ENCODE assay signal across 8 cellular contexts in genomic region chr14:34713681-34714319, GRCh38. TPM values are rescaled to one million over a fixed set of nuclear protein-coding genes. Genes with fewer than 3 reads are reported as not detected.
DNase-seq lines count a peak whose midpoint lies in the region; ATAC-seq and TF ChIP-seq lines count a peak whose summit lies in the region.

No MANE protein-coding gene starts in this region.

- peaks cover 33% of the 10 kb centered on the region for H3K4me1 Mint-ChIP-seq in CD8-positive, alpha-beta T cell (ENCODE audit: low read depth)
- peaks cover 18 to 23% of the 10 kb centered on the region in 2 donors for H3K4me1 Mint-ChIP-seq in natural killer cell treated with Interleukin-12 subunit alpha and Interleukin-12 subunit beta and Interleukin-15 and Interleukin-18, amount 100 ng/mL, for 72 hours (ENCODE audit: low read depth in 2 of 2)

- peak; percentile 12 for ATAC-seq in CD8-positive, alpha-beta T cell
- ATAC-seq in GM21381 (IDR thresholded peaks at IDR 0.05; ENCODE audit: unreplicated experiment) (peak; percentile 11), HG03520 (IDR thresholded peaks at IDR 0.05; ENCODE audit: unreplicated experiment) (no peak)
- peak; percentile 7 to 33 for ATAC-seq in natural killer cell treated with Interleukin-12 subunit alpha and Interleukin-12 subunit beta and Interleukin-15 and Interleukin-18, amount 100 ng/mL, for 72 hours

- no peaks in the 10 kb centered on the region for H3K36me3 ChIP-seq in CD8-positive, alpha-beta T cell (ENCODE audit: insufficient read depth, low read length)
- no peaks in the 10 kb centered on the region for H3K36me3 ChIP-seq in thyroid gland

- peak overlapping the region; percentile 90 for H3K27ac Mint-ChIP-seq in CD8-positive, alpha-beta T cell
- H3K27ac Mint-ChIP-seq in natural killer cell treated with Interleukin-12 subunit alpha and Interleukin-12 subunit beta and Interleukin-15 and Interleukin-18, amount 100 ng/mL, for 72 hours, result peak overlapping the region; percentile 68 to 92

- DNase-seq in CD8-positive, alpha-beta T cell, result peak in 4 of 7 experiments; percentile 1 to 23 (median 12)
- DNase-seq in MV-4-11 (lab: John Stamatoyannopoulos, UW) (peak; percentile 27), activated T-cell treated with anti-CD3 and anti-CD28 coated beads for 24 hours (ENCODE audit: low read depth) (peak; percentile 13), fibroblast of peridontal ligament (ENCODE audit: extremely low read depth) (peak; percentile 82), thyroid gland (peak; percentile 59 to 76)
- no peak for DNase-seq in natural killer cell treated with Interleukin-12 subunit alpha and Interleukin-12 subunit beta and Interleukin-15 and Interleukin-18, amount 100 ng/mL, for 72 hours (ENCODE audit: low spot score)

- peaks cover 2% of the 10 kb centered on the region for H3K27me3 Mint-ChIP-seq in CD8-positive, alpha-beta T cell (ENCODE audit: low read depth)
- peaks cover 0 to 5% of the 10 kb centered on the region in 2 donors for H3K27me3 Mint-ChIP-seq in natural killer cell treated with Interleukin-12 subunit alpha and Interleukin-12 subunit beta and Interleukin-15 and Interleukin-18, amount 100 ng/mL, for 72 hours

- H3K27me3 ChIP-seq in CD8-positive, alpha-beta T cell (ENCODE audit: insufficient read depth, low read length), result no peaks in the 10 kb centered on the region
- H3K27me3 ChIP-seq in thyroid gland, result no peaks in the 10 kb centered on the region

- 1% methylated on average over 24 to 28 of the region's 33 CpGs for WGBS in thyroid gland, 2 donors

- POLR2A ChIA-PET in CD8-positive, alpha-beta T cell (lab: Charles Lee), result no interaction called here

- H3K4me3 ChIP-seq in CD8-positive, alpha-beta T cell (ENCODE audit: low read depth, low read length), result peak overlapping the region; percentile 72
- peak overlapping the region; percentile 29 to 87 (median 76) for H3K4me3 ChIP-seq in thyroid gland (replicated peaks in 1 of 3)

- H3K27ac ChIP-seq in CD8-positive, alpha-beta T cell (ENCODE audit: low read depth, low read length), result peak overlapping the region; percentile 51
- H3K27ac ChIP-seq in thyroid gland, result peak overlapping the region; percentile 96 to 99 (median 99)

- TF ChIP-seq CTCF in CD8-positive, alpha-beta T cell (IDR thresholded peaks at IDR 0.05), result no peak
- no peak for TF ChIP-seq CTCF in thyroid gland (IDR thresholded peaks at IDR 0.05)

- H3K36me3 Mint-ChIP-seq in CD8-positive, alpha-beta T cell, result peaks cover 22% of the 10 kb centered on the region
- H3K36me3 Mint-ChIP-seq in natural killer cell treated with Interleukin-12 subunit alpha and Interleukin-12 subunit beta and Interleukin-15 and Interleukin-18, amount 100 ng/mL, for 72 hours, result peaks cover 6% of the 10 kb centered on the region

- H3K4me1 ChIP-seq in CD8-positive, alpha-beta T cell (ENCODE audit: insufficient read depth, low read length), result peaks cover 13% of the 10 kb centered on the region
- peaks cover 4 to 15% of the 10 kb centered on the region in 2 donors for H3K4me1 ChIP-seq in thyroid gland

- peak overlapping the region; percentile 92 for H3K4me3 Mint-ChIP-seq in CD8-positive, alpha-beta T cell
- peak overlapping the region; percentile 89 for H3K4me3 Mint-ChIP-seq in natural killer cell treated with Interleukin-12 subunit alpha and Interleukin-12 subunit beta and Interleukin-15 and Interleukin-18, amount 100 ng/mL, for 72 hours

- CTCF ChIA-PET in CD8-positive, alpha-beta T cell (lab: Charles Lee), result interaction anchor here (1.1 to 7.3 kb wide), 2 partner anchors 10 to 41 kb away, joined by 4 to 36 read pairs; no protein-coding TSS in a partner anchor

- peak in 1 of 2 donors; percentile 48 for TF ChIP-seq POLR2A in thyroid gland (IDR thresholded peaks at IDR 0.05)

- intact Hi-C loops in CD8-positive, alpha-beta T cell (cut with DNase I, micrococcal nuclease), result loop anchor here (1.0 to 5.0 kb wide), 5 partner anchors 81 to 269 kb away; partner anchors contain the start of genes SNX6 (in 2 of the 2) and SRP54 (in 2 of the 2)
- intact Hi-C loops in thyroid gland (cut with DNase I), result no loop called here

- H3K9me3 Mint-ChIP-seq in CD8-positive, alpha-beta T cell, result no peaks in the 10 kb centered on the region
- H3K9me3 Mint-ChIP-seq in natural killer cell treated with Interleukin-12 subunit alpha and Interleukin-12 subunit beta and Interleukin-15 and Interleukin-18, amount 100 ng/mL, for 72 hours, result no peaks in the 10 kb centered on the region

- no peaks in the 10 kb centered on the region for H3K9me3 ChIP-seq in CD8-positive, alpha-beta T cell (ENCODE audit: low read length)
- H3K9me3 ChIP-seq in thyroid gland, result no peaks in the 10 kb centered on the region

RNA-seq across cellular contexts. Expression of gene CFL2, which starts 0.6 kb away (rescaled TPM):
- total RNA-seq in CD8-positive, alpha-beta T cell, result 10 to 100 TPM; 35.1 to 35.4 TPM
- 1 to 10 TPM; 8.6 to 8.8 TPM for total RNA-seq in natural killer cell treated with Interleukin-12 subunit alpha and Interleukin-12 subunit beta and Interleukin-15 and Interleukin-18, amount 100 ng/mL, for 72 hours
- 10 to 100 TPM; 33.0 to 75.7 (median 41.4) TPM for total RNA-seq in thyroid gland
